16 cellular contexts compared by ENCODE assay signal in genomic region chr18:37445368-37445767, GRCh38.
DNase-seq lines count a peak whose midpoint lies in the region; ATAC-seq and TF ChIP-seq lines count a peak whose summit lies in the region.
"Had no signal": no experiment of that assay in that cellular context is flagged by ENCODE, and none has a peak within 500 bp of the region (broad histone marks: within the 10 kb centered on the region; RNA-seq: fewer than 3 reads in every experiment).

No MANE protein-coding gene starts in this region.

- H4K20me1 ChIP-seq in neural progenitor cell (ENCODE audit: low read depth) (no peaks in the 10 kb centered on the region), Karpas-422 (ENCODE audit: insufficient read depth, low read depth, low read length) (no peaks in the 10 kb centered on the region)

- H3K27ac Mint-ChIP-seq in neural progenitor cell, result peak overlapping the region; percentile 66

- H3K4me1 ChIP-seq in neural progenitor cell, result peaks cover 29% of the 10 kb centered on the region
- H3K4me1 ChIP-seq in Karpas-422 (ENCODE audit: low read length), result no peaks in the 10 kb centered on the region
- H3K4me1 ChIP-seq: body of pancreas, SJSA1, tibial artery had no signal

- no peaks in the 10 kb centered on the region for H3K9me3 Mint-ChIP-seq in neural progenitor cell
- H3K9me3 Mint-ChIP-seq: activated naive CD8-positive, alpha-beta T cell treated with anti-CD3 and anti-CD28 coated beads, Interleukin-2, amount 10 ng/mL, durations not matched to agents 7 days and 5 days; stimulated activated naive CD8-positive, alpha-beta T cell treated with anti-CD3 and anti-CD28 coated beads, Interleukin-15, amount 100 ng/mL, for 72 hours had no signal

- H3K4me3 ChIP-seq in neural progenitor cell (no peak overlapping the region), Karpas-422 (ENCODE audit: low read length) (no peak overlapping the region)
- H3K4me3 ChIP-seq: body of pancreas, esophagus squamous epithelium, SJSA1, tibial artery had no signal

- H3K27me3 Mint-ChIP-seq in neural progenitor cell (ENCODE audit: insufficient read depth, low read depth), result peaks cover 16% of the 10 kb centered on the region
- H3K27me3 Mint-ChIP-seq: stimulated activated naive CD8-positive, alpha-beta T cell treated with anti-CD3 and anti-CD28 coated beads, Interleukin-15, amount 100 ng/mL, for 72 hours had no signal

- H3K4me2 ChIP-seq in neural progenitor cell, result peak overlapping the region; percentile 38
- no peak overlapping the region for H3K4me2 ChIP-seq in Karpas-422 (ENCODE audit: low read depth, low read length, poor library complexity, severe bottlenecking)

- no peak for ATAC-seq in stimulated activated naive CD8-positive, alpha-beta T cell treated with anti-CD3 and anti-CD28 coated beads, Interleukin-15, Interleukin-2, amounts not matched to agents 100 U/mL and 50 U/mL, for 24 hours

- DNase-seq in D341Med (ENCODE audit: low spot score) (peak; percentile 79), M059J (ENCODE audit: low read depth) (peak; percentile 74), astrocyte of the hippocampus (ENCODE audit: low read depth, low spot score) (peak; percentile 20), neural progenitor cell (ENCODE audit: low spot score) (peak; percentile 31), globus pallidus (ENCODE audit: low spot score) (no peak), Karpas-422 (no peak)
- no peak for DNase-seq in stimulated activated naive CD8-positive, alpha-beta T cell treated with anti-CD3 and anti-CD28 coated beads, Interleukin-15, Interleukin-2, amounts not matched to agents 100 U/mL and 50 U/mL, for 24 hours
- DNase-seq: activated CD4-positive, alpha-beta T cell treated with anti-CD3 and anti-CD28 coated beads, Interleukin-2, amount 50 U/mL, for 1 hour; esophagus squamous epithelium; NCI-H1048; tibial artery had no signal

- peak overlapping the region; percentile 21 for H2AFZ ChIP-seq in neural progenitor cell (replicated peaks)
- no peak overlapping the region for H2AFZ ChIP-seq in Karpas-422 (ENCODE audit: low read length)

- no peak for TF ChIP-seq CTCF in neural progenitor cell (IDR thresholded peaks at IDR 0.05)

- no peaks in the 10 kb centered on the region for H3K36me3 Mint-ChIP-seq in neural progenitor cell
- H3K36me3 Mint-ChIP-seq: activated naive CD8-positive, alpha-beta T cell treated with anti-CD3 and anti-CD28 coated beads, Interleukin-2, amount 10 ng/mL, durations not matched to agents 7 days and 5 days had no signal

- H3K36me3 ChIP-seq in neural progenitor cell, result no peaks in the 10 kb centered on the region
- H3K36me3 ChIP-seq in Karpas-422 (ENCODE audit: insufficient read depth, low read length), result no peaks in the 10 kb centered on the region
- H3K36me3 ChIP-seq: esophagus squamous epithelium, SJSA1, tibial artery had no signal

- no peaks in the 10 kb centered on the region for H3K9me3 ChIP-seq in neural progenitor cell (ENCODE audit: low read depth)
- no peaks in the 10 kb centered on the region for H3K9me3 ChIP-seq in Karpas-422 (ENCODE audit: low read length)
- H3K9me3 ChIP-seq: body of pancreas, esophagus squamous epithelium, SJSA1, tibial artery had no signal

- no peaks in the 10 kb centered on the region for H3K27me3 ChIP-seq in neural progenitor cell
- no peaks in the 10 kb centered on the region for H3K27me3 ChIP-seq in Karpas-422 (ENCODE audit: low read length)
- H3K27me3 ChIP-seq: body of pancreas, SJSA1 had no signal

- H3K9me2 ChIP-seq in Karpas-422 (replicated peaks; ENCODE audit: insufficient read depth, low read length), result no peaks in the 10 kb centered on the region

- peaks cover 60% of the 10 kb centered on the region for H3K4me1 Mint-ChIP-seq in neural progenitor cell

- H3F3A ChIP-seq in neural progenitor cell (ENCODE audit: low read depth), result no peaks in the 10 kb centered on the region

- H3K79me2 ChIP-seq in neural progenitor cell (ENCODE audit: low read depth) (no peaks in the 10 kb centered on the region), Karpas-422 (ENCODE audit: low read length) (no peaks in the 10 kb centered on the region)

- no peak overlapping the region for H3K4me3 Mint-ChIP-seq in neural progenitor cell
- H3K4me3 Mint-ChIP-seq: activated naive CD8-positive, alpha-beta T cell treated with anti-CD3 and anti-CD28 coated beads, Interleukin-2, amount 10 ng/mL, durations not matched to agents 7 days and 5 days; stimulated activated naive CD8-positive, alpha-beta T cell treated with anti-CD3 and anti-CD28 coated beads, Interleukin-15, amount 100 ng/mL, for 72 hours had no signal

- H3K27ac ChIP-seq in neural progenitor cell, result no peak overlapping the region
- H3K27ac ChIP-seq in Karpas-422 (ENCODE audit: low read length), result no peak overlapping the region
- H3K27ac ChIP-seq: body of pancreas, esophagus squamous epithelium, SJSA1, tibial artery, VCaP had no signal

- no peak overlapping the region for H3K9ac ChIP-seq in neural progenitor cell
- H3K9ac ChIP-seq in Karpas-422 (ENCODE audit: low read length), result no peak overlapping the region

Comparison
In these comparisons a context has a peak if more than half of its experiments do, and no peak if none do; other contexts are left out.
1. DNase-seq: peak in D341Med (single experiment), M059J (single experiment), astrocyte of the hippocampus (single experiment) and neural progenitor cell (single experiment); none in stimulated activated naive CD8-positive, alpha-beta T cell treated with anti-CD3 and anti-CD28 coated beads, Interleukin-15, Interleukin-2, amounts not matched to agents 100 U/mL and 50 U/mL, for 24 hours (single experiment), globus pallidus (single experiment) and Karpas-422 (single experiment).